In the genomic region with DNA sequence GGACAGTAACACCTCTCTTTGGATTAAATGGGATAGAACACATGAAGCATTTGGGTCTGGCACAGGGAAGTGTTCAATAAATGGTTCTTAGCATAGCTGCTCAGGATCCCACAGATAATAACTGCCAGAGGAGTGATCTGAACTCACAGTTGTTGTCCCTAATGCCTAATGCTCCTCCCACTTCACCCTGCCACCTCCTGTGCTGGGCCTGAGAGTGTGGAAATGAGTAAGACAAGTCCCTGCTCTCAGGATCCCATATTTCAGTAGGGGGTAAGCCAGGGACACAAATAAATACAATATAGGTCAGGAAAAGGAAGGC, we compare ENCODE assay signal across 1 cellular context.
TF ChIP-seq lines count a peak whose summit lies in the region.

No MANE protein-coding gene starts in this region.

TF ChIP-seq in GM23338, 12 proteins besides CTCF, POLR2A, EP300 and RAD21 (continued from another document):
- TF ChIP-seq, protein P1, sequence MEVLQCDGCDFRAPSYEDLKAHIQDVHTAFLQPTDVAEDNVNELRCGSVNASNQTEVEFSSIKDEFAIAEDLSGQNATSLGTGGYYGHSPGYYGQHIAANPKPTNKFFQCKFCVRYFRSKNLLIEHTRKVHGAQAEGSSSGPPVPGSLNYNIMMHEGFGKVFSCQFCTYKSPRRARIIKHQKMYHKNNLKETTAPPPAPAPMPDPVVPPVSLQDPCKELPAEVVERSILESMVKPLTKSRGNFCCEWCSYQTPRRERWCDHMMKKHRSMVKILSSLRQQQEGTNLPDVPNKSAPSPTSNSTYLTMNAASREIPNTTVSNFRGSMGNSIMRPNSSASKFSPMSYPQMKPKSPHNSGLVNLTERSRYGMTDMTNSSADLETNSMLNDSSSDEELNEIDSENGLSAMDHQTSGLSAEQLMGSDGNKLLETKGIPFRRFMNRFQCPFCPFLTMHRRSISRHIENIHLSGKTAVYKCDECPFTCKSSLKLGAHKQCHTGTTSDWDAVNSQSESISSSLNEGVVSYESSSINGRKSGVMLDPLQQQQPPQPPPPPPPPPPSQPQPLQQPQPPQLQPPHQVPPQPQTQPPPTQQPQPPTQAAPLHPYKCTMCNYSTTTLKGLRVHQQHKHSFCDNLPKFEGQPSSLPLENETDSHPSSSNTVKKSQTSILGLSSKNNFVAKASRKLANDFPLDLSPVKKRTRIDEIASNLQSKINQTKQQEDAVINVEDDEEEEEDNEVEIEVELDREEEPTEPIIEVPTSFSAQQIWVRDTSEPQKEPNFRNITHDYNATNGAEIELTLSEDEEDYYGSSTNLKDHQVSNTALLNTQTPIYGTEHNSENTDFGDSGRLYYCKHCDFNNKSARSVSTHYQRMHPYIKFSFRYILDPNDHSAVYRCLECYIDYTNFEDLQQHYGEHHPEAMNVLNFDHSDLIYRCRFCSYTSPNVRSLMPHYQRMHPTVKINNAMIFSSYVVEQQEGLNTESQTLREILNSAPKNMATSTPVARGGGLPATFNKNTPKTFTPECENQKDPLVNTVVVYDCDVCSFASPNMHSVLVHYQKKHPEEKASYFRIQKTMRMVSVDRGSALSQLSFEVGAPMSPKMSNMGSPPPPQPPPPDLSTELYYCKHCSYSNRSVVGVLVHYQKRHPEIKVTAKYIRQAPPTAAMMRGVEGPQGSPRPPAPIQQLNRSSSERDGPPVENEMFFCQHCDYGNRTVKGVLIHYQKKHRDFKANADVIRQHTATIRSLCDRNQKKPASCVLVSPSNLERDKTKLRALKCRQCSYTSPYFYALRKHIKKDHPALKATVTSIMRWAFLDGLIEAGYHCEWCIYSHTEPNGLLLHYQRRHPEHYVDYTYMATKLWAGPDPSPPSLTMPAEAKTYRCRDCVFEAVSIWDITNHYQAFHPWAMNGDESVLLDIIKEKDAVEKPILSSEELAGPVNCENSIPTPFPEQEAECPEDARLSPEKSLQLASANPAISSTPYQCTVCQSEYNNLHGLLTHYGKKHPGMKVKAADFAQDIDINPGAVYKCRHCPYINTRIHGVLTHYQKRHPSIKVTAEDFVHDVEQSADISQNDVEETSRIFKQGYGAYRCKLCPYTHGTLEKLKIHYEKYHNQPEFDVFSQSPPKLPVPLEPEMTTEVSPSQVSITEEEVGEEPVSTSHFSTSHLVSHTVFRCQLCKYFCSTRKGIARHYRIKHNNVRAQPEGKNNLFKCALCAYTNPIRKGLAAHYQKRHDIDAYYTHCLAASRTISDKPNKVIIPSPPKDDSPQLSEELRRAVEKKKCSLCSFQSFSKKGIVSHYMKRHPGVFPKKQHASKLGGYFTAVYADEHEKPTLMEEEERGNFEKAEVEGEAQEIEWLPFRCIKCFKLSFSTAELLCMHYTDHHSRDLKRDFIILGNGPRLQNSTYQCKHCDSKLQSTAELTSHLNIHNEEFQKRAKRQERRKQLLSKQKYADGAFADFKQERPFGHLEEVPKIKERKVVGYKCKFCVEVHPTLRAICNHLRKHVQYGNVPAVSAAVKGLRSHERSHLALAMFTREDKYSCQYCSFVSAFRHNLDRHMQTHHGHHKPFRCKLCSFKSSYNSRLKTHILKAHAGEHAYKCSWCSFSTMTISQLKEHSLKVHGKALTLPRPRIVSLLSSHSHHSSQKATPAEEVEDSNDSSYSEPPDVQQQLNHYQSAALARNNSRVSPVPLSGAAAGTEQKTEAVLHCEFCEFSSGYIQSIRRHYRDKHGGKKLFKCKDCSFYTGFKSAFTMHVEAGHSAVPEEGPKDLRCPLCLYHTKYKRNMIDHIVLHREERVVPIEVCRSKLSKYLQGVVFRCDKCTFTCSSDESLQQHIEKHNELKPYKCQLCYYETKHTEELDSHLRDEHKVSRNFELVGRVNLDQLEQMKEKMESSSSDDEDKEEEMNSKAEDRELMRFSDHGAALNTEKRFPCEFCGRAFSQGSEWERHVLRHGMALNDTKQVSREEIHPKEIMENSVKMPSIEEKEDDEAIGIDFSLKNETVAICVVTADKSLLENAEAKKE (CRISPR knock-in tag; IDR thresholded peaks at IDR 0.05) = no peak
